In the genomic region with DNA sequence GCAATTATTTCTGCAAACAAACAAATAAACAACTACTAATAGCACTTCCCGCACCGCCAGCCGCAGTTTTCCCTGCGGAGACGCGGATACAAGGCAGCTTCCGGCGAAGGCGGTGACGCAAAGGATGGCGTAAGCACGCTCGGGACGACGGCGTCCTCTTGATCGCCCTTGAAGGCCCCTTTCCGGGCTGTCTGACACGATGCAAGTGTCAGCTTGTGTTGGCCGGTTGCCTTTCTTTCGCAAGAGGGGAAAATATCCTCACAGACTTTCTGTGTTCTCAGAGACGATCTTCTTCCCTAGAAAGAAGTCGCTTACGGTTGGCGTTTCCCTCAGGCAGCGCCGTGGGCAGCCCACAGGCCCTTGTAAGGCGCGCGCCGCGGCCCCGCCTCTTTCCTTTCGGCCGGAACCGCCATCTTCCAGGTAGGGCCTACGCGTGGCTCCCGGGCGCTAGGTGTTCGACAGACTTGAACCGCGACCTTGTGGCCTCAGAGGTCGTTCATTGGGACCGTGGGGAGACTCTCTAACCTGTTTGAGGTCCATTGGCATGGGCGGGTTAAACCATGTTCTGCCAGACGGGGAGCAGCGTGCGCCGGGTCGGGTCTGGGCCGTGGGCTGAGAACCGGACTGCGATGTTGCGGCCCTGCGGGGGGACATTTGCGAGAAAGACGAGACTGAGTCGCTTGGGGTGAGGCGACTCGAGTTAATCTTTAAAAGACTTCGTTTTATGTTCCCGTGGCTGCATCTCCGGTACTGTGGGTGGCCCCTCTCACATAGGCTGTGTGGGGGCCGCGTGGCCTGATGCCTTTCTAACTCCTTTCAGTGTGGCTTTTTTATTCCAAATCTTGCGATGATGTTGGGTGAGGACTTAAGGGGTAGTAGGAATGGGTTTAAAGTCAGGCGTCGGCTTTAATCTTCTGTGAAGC, we compare ENCODE assay signal across 1 cellular context.
TF ChIP-seq lines count a peak whose summit lies in the region.

A gene (plus strand): TSS at position 393 of the 923 bp plus-strand sequence. CDS start 2,219 bp downstream, outside the sequence.

TF ChIP-seq in K562, 482 proteins besides CTCF, POLR2A, EP300 and RAD21 (continued from another document and continues in another):
- TF ChIP-seq, protein P1, sequence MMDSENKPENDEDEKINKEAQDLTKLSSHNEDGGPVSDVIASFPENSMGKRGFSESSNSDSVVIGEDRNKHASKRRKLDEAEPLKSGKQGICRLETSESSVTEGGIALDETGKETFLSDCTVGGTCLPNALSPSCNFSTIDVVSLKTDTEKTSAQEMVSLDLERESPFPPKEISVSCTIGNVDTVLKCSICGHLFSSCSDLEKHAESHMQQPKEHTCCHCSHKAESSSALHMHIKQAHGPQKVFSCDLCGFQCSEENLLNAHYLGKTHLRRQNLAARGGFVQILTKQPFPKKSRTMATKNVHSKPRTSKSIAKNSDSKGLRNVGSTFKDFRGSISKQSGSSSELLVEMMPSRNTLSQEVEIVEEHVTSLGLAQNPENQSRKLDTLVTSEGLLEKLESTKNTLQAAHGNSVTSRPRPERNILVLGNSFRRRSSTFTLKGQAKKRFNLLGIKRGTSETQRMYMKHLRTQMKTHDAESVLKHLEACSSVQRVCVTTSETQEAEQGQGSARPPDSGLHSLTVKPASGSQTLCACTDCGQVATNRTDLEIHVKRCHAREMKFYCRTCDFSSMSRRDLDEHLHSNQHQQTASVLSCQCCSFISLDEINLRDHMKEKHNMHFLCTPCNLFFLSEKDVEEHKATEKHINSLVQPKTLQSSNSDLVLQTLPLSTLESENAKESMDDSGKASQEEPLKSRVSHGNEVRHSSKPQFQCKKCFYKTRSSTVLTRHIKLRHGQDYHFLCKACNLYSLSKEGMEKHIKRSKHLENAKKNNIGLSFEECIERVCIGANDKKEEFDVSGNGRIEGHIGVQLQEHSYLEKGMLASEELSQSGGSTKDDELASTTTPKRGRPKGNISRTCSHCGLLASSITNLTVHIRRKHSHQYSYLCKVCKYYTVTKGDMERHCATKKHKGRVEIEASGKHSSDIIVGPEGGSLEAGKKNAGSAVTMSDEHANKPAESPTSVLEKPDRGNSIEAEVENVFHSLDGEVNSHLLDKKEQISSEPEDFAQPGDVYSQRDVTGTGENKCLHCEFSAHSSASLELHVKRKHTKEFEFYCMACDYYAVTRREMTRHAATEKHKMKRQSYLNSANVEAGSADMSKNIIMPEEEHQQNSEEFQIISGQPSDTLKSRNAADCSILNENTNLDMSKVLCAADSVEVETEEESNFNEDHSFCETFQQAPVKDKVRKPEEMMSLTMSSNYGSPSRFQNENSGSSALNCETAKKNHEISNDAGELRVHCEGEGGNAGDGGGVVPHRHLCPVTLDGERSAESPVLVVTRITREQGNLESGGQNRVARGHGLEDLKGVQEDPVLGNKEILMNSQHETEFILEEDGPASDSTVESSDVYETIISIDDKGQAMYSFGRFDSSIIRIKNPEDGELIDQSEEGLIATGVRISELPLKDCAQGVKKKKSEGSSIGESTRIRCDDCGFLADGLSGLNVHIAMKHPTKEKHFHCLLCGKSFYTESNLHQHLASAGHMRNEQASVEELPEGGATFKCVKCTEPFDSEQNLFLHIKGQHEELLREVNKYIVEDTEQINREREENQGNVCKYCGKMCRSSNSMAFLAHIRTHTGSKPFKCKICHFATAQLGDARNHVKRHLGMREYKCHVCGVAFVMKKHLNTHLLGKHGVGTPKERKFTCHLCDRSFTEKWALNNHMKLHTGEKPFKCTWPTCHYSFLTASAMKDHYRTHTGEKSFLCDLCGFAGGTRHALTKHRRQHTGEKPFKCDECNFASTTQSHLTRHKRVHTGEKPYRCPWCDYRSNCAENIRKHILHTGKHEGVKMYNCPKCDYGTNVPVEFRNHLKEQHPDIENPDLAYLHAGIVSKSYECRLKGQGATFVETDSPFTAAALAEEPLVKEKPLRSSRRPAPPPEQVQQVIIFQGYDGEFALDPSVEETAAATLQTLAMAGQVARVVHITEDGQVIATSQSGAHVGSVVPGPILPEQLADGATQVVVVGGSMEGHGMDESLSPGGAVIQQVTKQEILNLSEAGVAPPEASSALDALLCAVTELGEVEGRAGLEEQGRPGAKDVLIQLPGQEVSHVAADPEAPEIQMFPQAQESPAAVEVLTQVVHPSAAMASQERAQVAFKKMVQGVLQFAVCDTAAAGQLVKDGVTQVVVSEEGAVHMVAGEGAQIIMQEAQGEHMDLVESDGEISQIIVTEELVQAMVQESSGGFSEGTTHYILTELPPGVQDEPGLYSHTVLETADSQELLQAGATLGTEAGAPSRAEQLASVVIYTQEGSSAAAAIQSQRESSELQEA (IDR thresholded peaks at IDR 0.05; ENCODE audit: low read depth) = no peak
- 0 out of 2 replicates have a peak, but pooled peaks have one; percentile 24 for TF ChIP-seq SMAD4 (CRISPR knock-in tag; conservative IDR thresholded peaks at IDR 0.05)
- TF ChIP-seq ZNF197 (CRISPR knock-in tag; IDR thresholded peaks at IDR 0.05; ENCODE audit: low read depth) = 0 out of 2 replicates have a peak, but pooled peaks have one; percentile 46
- TF ChIP-seq CBX3 (IDR thresholded peaks at IDR 0.05; ENCODE audit: borderline replicate concordance in 1 of 2, low read length in 2 of 2) = no peak
- TF ChIP-seq RNF2 (IDR thresholded peaks at IDR 0.05) = no peak
- TF ChIP-seq ZC3H4 (CRISPR knock-in tag; IDR thresholded peaks at IDR 0.05; ENCODE audit: borderline replicate concordance) = peak; percentile 71; the same call in 1 of the 2 replicates
- no peak for TF ChIP-seq SMARCE1 (IDR thresholded peaks at IDR 0.05)
- TF ChIP-seq, protein P2, sequence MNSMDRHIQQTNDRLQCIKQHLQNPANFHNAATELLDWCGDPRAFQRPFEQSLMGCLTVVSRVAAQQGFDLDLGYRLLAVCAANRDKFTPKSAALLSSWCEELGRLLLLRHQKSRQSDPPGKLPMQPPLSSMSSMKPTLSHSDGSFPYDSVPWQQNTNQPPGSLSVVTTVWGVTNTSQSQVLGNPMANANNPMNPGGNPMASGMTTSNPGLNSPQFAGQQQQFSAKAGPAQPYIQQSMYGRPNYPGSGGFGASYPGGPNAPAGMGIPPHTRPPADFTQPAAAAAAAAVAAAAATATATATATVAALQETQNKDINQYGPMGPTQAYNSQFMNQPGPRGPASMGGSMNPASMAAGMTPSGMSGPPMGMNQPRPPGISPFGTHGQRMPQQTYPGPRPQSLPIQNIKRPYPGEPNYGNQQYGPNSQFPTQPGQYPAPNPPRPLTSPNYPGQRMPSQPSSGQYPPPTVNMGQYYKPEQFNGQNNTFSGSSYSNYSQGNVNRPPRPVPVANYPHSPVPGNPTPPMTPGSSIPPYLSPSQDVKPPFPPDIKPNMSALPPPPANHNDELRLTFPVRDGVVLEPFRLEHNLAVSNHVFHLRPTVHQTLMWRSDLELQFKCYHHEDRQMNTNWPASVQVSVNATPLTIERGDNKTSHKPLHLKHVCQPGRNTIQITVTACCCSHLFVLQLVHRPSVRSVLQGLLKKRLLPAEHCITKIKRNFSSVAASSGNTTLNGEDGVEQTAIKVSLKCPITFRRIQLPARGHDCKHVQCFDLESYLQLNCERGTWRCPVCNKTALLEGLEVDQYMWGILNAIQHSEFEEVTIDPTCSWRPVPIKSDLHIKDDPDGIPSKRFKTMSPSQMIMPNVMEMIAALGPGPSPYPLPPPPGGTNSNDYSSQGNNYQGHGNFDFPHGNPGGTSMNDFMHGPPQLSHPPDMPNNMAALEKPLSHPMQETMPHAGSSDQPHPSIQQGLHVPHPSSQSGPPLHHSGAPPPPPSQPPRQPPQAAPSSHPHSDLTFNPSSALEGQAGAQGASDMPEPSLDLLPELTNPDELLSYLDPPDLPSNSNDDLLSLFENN (IDR thresholded peaks at IDR 0.05; ENCODE audit: low read depth in 2 of 2, low read length in 2 of 2) = no peak
- TF ChIP-seq, protein P3, sequence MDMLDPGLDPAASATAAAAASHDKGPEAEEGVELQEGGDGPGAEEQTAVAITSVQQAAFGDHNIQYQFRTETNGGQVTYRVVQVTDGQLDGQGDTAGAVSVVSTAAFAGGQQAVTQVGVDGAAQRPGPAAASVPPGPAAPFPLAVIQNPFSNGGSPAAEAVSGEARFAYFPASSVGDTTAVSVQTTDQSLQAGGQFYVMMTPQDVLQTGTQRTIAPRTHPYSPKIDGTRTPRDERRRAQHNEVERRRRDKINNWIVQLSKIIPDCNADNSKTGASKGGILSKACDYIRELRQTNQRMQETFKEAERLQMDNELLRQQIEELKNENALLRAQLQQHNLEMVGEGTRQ (CRISPR knock-in tag; IDR thresholded peaks at IDR 0.05) = no peak
- peak; percentile 23; the same call in 1 of the 2 replicates for TF ChIP-seq PML (IDR thresholded peaks at IDR 0.05; ENCODE audit: low read length)
- TF ChIP-seq KLF10 (CRISPR knock-in tag; IDR thresholded peaks at IDR 0.05) = no peak
- no peak for TF ChIP-seq HDGF (IDR thresholded peaks at IDR 0.05)
- no peak for TF ChIP-seq TRIM28 (IDR thresholded peaks at IDR 0.05)
- TF ChIP-seq ZNF707 (CRISPR knock-in tag; conservative IDR thresholded peaks at IDR 0.05) = no peak
- TF ChIP-seq, protein P4, sequence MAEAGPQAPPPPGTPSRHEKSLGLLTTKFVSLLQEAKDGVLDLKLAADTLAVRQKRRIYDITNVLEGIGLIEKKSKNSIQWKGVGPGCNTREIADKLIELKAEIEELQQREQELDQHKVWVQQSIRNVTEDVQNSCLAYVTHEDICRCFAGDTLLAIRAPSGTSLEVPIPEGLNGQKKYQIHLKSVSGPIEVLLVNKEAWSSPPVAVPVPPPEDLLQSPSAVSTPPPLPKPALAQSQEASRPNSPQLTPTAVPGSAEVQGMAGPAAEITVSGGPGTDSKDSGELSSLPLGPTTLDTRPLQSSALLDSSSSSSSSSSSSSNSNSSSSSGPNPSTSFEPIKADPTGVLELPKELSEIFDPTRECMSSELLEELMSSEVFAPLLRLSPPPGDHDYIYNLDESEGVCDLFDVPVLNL (CRISPR knock-in tag; IDR thresholded peaks at IDR 0.05; ENCODE audit: low read depth) = no peak
- no peak for TF ChIP-seq KLF6 (CRISPR knock-in tag; IDR thresholded peaks at IDR 0.05; ENCODE audit: borderline replicate concordance)
- TF ChIP-seq TOE1 (IDR thresholded peaks at IDR 0.05; ENCODE audit: borderline replicate concordance) = no peak
- TF ChIP-seq TOE1 (CRISPR knock-in tag; IDR thresholded peaks at IDR 0.05; ENCODE audit: borderline replicate concordance, low read depth) = no peak
- no peak for TF ChIP-seq RFX1 (IDR thresholded peaks at IDR 0.05)
- TF ChIP-seq ZNF583 (CRISPR knock-in tag; IDR thresholded peaks at IDR 0.05) = no peak
- no peak for TF ChIP-seq BRD9 (IDR thresholded peaks at IDR 0.05; ENCODE audit: low read depth, partially characterized antibody)
- TF ChIP-seq HIVEP1 (CRISPR knock-in tag; IDR thresholded peaks at IDR 0.05) = no peak
- no peak for TF ChIP-seq MED1 (CRISPR knock-in tag; IDR thresholded peaks at IDR 0.05; ENCODE audit: borderline replicate concordance)
- 0 out of 2 replicates have a peak, but pooled peaks have one; percentile 41 for TF ChIP-seq ZNF766 (CRISPR knock-in tag; conservative IDR thresholded peaks at IDR 0.05)
- no peak for TF ChIP-seq JUNB (CRISPR knock-in tag; conservative IDR thresholded peaks at IDR 0.05)
- TF ChIP-seq, protein P5, sequence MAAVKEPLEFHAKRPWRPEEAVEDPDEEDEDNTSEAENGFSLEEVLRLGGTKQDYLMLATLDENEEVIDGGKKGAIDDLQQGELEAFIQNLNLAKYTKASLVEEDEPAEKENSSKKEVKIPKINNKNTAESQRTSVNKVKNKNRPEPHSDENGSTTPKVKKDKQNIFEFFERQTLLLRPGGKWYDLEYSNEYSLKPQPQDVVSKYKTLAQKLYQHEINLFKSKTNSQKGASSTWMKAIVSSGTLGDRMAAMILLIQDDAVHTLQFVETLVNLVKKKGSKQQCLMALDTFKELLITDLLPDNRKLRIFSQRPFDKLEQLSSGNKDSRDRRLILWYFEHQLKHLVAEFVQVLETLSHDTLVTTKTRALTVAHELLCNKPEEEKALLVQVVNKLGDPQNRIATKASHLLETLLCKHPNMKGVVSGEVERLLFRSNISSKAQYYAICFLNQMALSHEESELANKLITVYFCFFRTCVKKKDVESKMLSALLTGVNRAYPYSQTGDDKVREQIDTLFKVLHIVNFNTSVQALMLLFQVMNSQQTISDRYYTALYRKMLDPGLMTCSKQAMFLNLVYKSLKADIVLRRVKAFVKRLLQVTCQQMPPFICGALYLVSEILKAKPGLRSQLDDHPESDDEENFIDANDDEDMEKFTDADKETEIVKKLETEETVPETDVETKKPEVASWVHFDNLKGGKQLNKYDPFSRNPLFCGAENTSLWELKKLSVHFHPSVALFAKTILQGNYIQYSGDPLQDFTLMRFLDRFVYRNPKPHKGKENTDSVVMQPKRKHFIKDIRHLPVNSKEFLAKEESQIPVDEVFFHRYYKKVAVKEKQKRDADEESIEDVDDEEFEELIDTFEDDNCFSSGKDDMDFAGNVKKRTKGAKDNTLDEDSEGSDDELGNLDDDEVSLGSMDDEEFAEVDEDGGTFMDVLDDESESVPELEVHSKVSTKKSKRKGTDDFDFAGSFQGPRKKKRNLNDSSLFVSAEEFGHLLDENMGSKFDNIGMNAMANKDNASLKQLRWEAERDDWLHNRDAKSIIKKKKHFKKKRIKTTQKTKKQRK (IDR thresholded peaks at IDR 0.05; ENCODE audit: borderline replicate concordance, low read depth, low read length) = no peak
- TF ChIP-seq, protein P6, sequence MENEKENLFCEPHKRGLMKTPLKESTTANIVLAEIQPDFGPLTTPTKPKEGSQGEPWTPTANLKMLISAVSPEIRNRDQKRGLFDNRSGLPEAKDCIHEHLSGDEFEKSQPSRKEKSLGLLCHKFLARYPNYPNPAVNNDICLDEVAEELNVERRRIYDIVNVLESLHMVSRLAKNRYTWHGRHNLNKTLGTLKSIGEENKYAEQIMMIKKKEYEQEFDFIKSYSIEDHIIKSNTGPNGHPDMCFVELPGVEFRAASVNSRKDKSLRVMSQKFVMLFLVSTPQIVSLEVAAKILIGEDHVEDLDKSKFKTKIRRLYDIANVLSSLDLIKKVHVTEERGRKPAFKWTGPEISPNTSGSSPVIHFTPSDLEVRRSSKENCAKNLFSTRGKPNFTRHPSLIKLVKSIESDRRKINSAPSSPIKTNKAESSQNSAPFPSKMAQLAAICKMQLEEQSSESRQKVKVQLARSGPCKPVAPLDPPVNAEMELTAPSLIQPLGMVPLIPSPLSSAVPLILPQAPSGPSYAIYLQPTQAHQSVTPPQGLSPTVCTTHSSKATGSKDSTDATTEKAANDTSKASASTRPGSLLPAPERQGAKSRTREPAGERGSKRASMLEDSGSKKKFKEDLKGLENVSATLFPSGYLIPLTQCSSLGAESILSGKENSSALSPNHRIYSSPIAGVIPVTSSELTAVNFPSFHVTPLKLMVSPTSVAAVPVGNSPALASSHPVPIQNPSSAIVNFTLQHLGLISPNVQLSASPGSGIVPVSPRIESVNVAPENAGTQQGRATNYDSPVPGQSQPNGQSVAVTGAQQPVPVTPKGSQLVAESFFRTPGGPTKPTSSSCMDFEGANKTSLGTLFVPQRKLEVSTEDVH (IDR thresholded peaks at IDR 0.05; ENCODE audit: low read depth, partially characterized antibody) = peak; percentile 58
- TF ChIP-seq ZFX (CRISPR knock-in tag; IDR thresholded peaks at IDR 0.05) = peak; percentile 98
- TF ChIP-seq DDX20 (tag; IDR thresholded peaks at IDR 0.05; ENCODE audit: low read depth) = no peak
- no peak for TF ChIP-seq PHB (CRISPR knock-in tag; IDR thresholded peaks at IDR 0.05)
- TF ChIP-seq TCF7 (IDR thresholded peaks at IDR 0.05; ENCODE audit: borderline replicate concordance) = no peak; the same call in 1 of the 2 replicates
- no peak for TF ChIP-seq GATA2 (CRISPR knock-in tag; IDR thresholded peaks at IDR 0.05)
- TF ChIP-seq, protein P7, sequence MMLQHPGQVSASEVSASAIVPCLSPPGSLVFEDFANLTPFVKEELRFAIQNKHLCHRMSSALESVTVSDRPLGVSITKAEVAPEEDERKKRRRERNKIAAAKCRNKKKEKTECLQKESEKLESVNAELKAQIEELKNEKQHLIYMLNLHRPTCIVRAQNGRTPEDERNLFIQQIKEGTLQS (IDR thresholded peaks at IDR 0.05) = peak; percentile 78
- TF ChIP-seq, protein P7 (CRISPR knock-in tag; conservative IDR thresholded peaks at IDR 0.05) = 0 out of 2 replicates have a peak, but pooled peaks have one; percentile 29
